9 cellular contexts compared by ENCODE assay signal in genomic region chrX:19791562-19791961, GRCh38.
DNase-seq lines count a peak whose midpoint lies in the region; ATAC-seq and TF ChIP-seq lines count a peak whose summit lies in the region.
"Had no signal": no experiment of that assay in that cellular context is flagged by ENCODE, and none has a peak within 500 bp of the region (broad histone marks: within the 10 kb centered on the region; RNA-seq: fewer than 3 reads in every experiment).

No MANE protein-coding gene starts in this region.

- H3K79me2 ChIP-seq in fibroblast of lung (ENCODE audit: control insufficient read depth, insufficient read depth, low read length): no peaks in the 10 kb centered on the region

- H2AFZ ChIP-seq in fibroblast of lung (ENCODE audit: low read length): no peak overlapping the region

- H3K9ac ChIP-seq in fibroblast of lung (ENCODE audit: insufficient read depth, low read length): no peak overlapping the region

- H3K27me3 ChIP-seq in fibroblast of lung (ENCODE audit: control insufficient read depth, insufficient read depth, low read length): no peaks in the 10 kb centered on the region

- H3K4me3 ChIP-seq in fibroblast of lung (replicated peaks in 1 of 4; ENCODE audit: control extremely low read depth in 1 of 4, insufficient read depth in 1 of 4, low read depth in 3 of 4, low read length in 4 of 4): no peak overlapping the region

- peak; percentile 83 for ATAC-seq in GM18498 (IDR thresholded peaks at IDR 0.05; ENCODE audit: unreplicated experiment)
- ATAC-seq in GM21786 (IDR thresholded peaks at IDR 0.05; ENCODE audit: unreplicated experiment): peak; percentile 57

- no peaks in the 10 kb centered on the region for H3K4me1 ChIP-seq in fibroblast of lung (ENCODE audit: control insufficient read depth, extremely low read depth, insufficient read depth, low read length)

- no peak overlapping the region for H3K4me2 ChIP-seq in fibroblast of lung (ENCODE audit: extremely low read depth, insufficient read depth, low read length)

- DNase-seq in NOMO-1 (lab: John Stamatoyannopoulos, UW; ENCODE audit: unreplicated experiment in 2 of 2) (peak; percentile 34 to 88), fibroblast of lung (ENCODE audit: low read depth in 2 of 2) (peak; percentile 9 to 45), NAMALWA (ENCODE audit: low spot score) (no peak), GM20000 (ENCODE audit: low spot score) (no peak), head of caudate nucleus (no peak)
- no peak for DNase-seq in stimulated activated CD4-positive, alpha-beta T cell treated with anti-CD3 and anti-CD28 coated beads, Interleukin-4, amount 100 ng/mL, for 1 hour
- DNase-seq: naive B cell had no signal

- no peak overlapping the region for H3K27ac ChIP-seq in fibroblast of lung (ENCODE audit: insufficient read depth, low read length)

- no peaks in the 10 kb centered on the region for H4K20me1 ChIP-seq in fibroblast of lung (ENCODE audit: control insufficient read depth, extremely low read depth, insufficient read depth, low read length)

- intact Hi-C loops in head of caudate nucleus (cut with DNase I): no loop called here

- TF ChIP-seq CTCF in fibroblast of lung (conservative IDR thresholded peaks at IDR 0.05 in 1 of 2, IDR thresholded peaks at IDR 0.05 in 1 of 2; ENCODE audit: low read depth in 1 of 2, low read length in 2 of 2): no peak
- TF ChIP-seq CTCF in GM20000 (IDR thresholded peaks at IDR 0.05; ENCODE audit: extremely low read depth, missing control alignments): no peak

- no peaks in the 10 kb centered on the region for H3K9me3 ChIP-seq in fibroblast of lung (ENCODE audit: control insufficient read depth, insufficient read depth, low read depth, low read length)

- no peaks in the 10 kb centered on the region for H3K36me3 ChIP-seq in fibroblast of lung (ENCODE audit: control insufficient read depth, insufficient read depth, low read length)

Comparison
In these comparisons a context has a peak if more than half of its experiments do, and no peak if none do; other contexts are left out.
1. DNase-seq: peak in NOMO-1 (2 of 2) and fibroblast of lung (2 of 2); none in stimulated activated CD4-positive, alpha-beta T cell treated with anti-CD3 and anti-CD28 coated beads, Interleukin-4, amount 100 ng/mL, for 1 hour (single experiment), NAMALWA (single experiment), GM20000 (single experiment) and head of caudate nucleus (0 of 42).